28 cellular contexts compared by ENCODE assay signal in the genomic region with DNA sequence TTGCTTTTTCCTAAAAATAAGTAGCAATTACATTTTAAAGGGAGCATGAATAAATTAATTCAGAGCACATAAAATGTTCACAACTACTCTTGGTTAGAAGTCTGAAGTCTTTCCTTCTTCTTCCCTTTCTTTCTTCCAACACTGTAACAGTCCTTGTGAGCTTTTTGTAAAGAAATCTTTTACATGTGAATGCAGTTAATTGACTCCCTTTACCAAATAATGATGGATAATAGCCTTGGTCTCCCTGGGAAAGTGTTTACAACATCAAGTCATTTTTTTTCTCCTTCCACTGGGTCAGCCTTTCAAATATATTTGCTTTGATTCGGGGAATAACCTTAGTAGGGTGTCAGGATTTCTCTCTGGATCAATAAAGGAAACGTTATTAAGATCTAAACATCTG.
"Had no signal": no experiment of that assay in that cellular context is flagged by ENCODE, and none has a peak within 500 bp of the region (broad histone marks: within the 10 kb centered on the region; RNA-seq: fewer than 3 reads in every experiment).

No MANE protein-coding gene starts in this region.

- DNase-seq: activated CD4-positive, alpha-beta memory T cell treated with anti-CD3 and anti-CD28 coated beads, Interleukin-2, amount 10 ng/mL, durations not matched to agents 7 days and 5 days; activated CD4-positive, alpha-beta T cell treated with anti-CD3 and anti-CD28 coated beads for 1 hour; activated CD4-positive, alpha-beta T cell treated with anti-CD3 and anti-CD28 coated beads, Interleukin-2, amount 10 ng/mL, durations not matched to agents 7 days and 5 days; activated CD8-positive, alpha-beta memory T cell treated with anti-CD3 and anti-CD28 coated beads, Interleukin-2, amount 50 U/mL, for 48 hours; activated gamma-delta T cell; activated naive CD4-positive, alpha-beta T cell treated with anti-CD3 and anti-CD28 coated beads, Interleukin-2, amount 10 ng/mL, durations not matched to agents 7 days and 5 days; activated naive CD8-positive, alpha-beta T cell treated with anti-CD3 and anti-CD28 coated beads, Interleukin-2, amount 10 ng/mL, durations not matched to agents 7 days and 5 days; activated T-cell treated with anti-CD3 and anti-CD28 coated beads, Interleukin-2, amount 50 U/mL, for 24 hours; amniotic stem cell; brain microvascular endothelial cell; cortex of kidney; effector memory CD8-positive, alpha-beta T cell; erythroblast; head of caudate nucleus; left cardiac atrium; left ventricle myocardium superior; ovary; retina; small intestine; stimulated activated CD4-positive, alpha-beta T cell treated with anti-CD3 and anti-CD28 coated beads, Interleukin-4, amount 100 ng/mL, for 24 hours; T1000; trophoblast cell had no signal

- H3K36me3 ChIP-seq: brain microvascular endothelial cell, gastroesophageal sphincter, neutrophil, ovary, prostate gland, thoracic aorta had no signal

- H3K4me1 ChIP-seq: gastroesophageal sphincter, prostate gland had no signal

- H3K27ac ChIP-seq: brain microvascular endothelial cell, gastroesophageal sphincter, neutrophil, ovary, prostate gland, thoracic aorta had no signal

- ATAC-seq: effector memory CD8-positive, alpha-beta T cell; gastroesophageal sphincter; left cardiac atrium; left ventricle myocardium superior; sciatic nerve; stimulated activated effector memory CD8-positive, alpha-beta T cell treated with anti-CD3 and anti-CD28 coated beads, Interleukin-12 subunit alpha, Interleukin-12 subunit beta, amount 100 ng/mL, for 72 hours had no signal

- H3K9me3 ChIP-seq: gastroesophageal sphincter, neutrophil, ovary, prostate gland, thoracic aorta had no signal

- H3K4me3 ChIP-seq: gastroesophageal sphincter, ovary, prostate gland, thoracic aorta had no signal

- H3K27me3 ChIP-seq: brain microvascular endothelial cell, gastroesophageal sphincter, neutrophil, ovary had no signal
